In the genomic region with DNA sequence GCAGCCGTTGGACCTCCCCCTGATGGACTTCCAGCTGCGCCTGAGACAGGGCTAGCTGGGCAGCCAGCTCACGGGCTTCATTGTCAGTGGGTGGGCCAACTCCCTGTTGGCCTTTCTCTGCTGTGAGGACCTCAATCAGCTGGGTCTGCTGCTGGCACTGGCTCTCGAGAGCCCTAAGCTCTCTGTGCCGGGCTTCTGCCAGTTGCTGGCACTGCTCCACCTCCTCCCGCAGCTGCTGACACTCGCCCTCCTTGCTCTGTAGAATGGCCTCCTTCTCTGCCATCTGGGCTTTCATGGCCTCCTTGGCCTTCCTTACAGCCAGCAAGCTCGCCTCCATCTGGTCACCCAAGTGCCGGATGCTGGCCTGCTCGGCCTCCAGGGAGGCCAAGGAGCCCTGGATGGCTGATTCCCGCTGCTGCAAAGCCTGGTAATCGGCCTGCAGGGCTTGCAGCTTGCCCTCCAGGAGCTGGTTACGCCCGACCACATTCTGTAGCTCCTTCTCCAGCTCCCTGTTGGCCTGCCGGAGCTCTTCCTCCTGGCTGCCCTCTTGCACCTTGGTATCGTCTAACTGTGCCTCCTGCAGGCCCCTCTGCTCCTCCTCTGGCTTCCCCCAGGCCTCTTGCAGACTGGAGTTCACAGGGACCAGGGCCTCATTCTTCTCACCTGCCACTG, we compare ENCODE assay signal across 17 cellular contexts. TPM values are rescaled to one million over a fixed set of nuclear protein-coding genes. Genes with fewer than 3 reads are reported as not detected.
DNase-seq lines count a peak whose midpoint lies in the region; ATAC-seq and TF ChIP-seq lines count a peak whose summit lies in the region.
"Had no signal": no experiment of that assay in that cellular context is flagged by ENCODE, and none has a peak within 500 bp of the region (broad histone marks: within the 10 kb centered on the region; RNA-seq: fewer than 3 reads in every experiment).

No MANE protein-coding gene starts in this region.

- peaks cover 85% of the 10 kb centered on the region for H3K4me1 Mint-ChIP-seq in T-helper 1 cell treated with Interleukin-12 subunit alpha and Interleukin-12 subunit beta and Interleukin-4 antibody, amounts not matched to agents 30 μg/mL and 1 μg/mL, for 36 hours (ENCODE audit: low read depth)
- peaks cover 53% of the 10 kb centered on the region for H3K4me1 Mint-ChIP-seq in T-helper 17 cell
- H3K4me1 Mint-ChIP-seq: H9 had no signal

- in situ Hi-C loops in gastrocnemius medialis (cut with MboI; ENCODE audit: low sequenced_read_pairs in 4 of 4), result no loop called here

- H3K4me3 ChIP-seq in gastrocnemius medialis (no peak overlapping the region), foreskin fibroblast (ENCODE audit: low read depth in 1 of 2, low read length in 2 of 2) (no peak overlapping the region)

- peaks cover 31 to 63% of the 10 kb centered on the region in 2 donors for H3K4me1 ChIP-seq in gastrocnemius medialis

- no peaks in the 10 kb centered on the region for H3K27me3 ChIP-seq in gastrocnemius medialis

- H3K27me3 Mint-ChIP-seq in T-helper 1 cell treated with Interleukin-12 subunit alpha and Interleukin-12 subunit beta and Interleukin-4 antibody, amounts not matched to agents 30 μg/mL and 1 μg/mL, for 36 hours (ENCODE audit: low read depth), result no peaks in the 10 kb centered on the region
- no peaks in the 10 kb centered on the region for H3K27me3 Mint-ChIP-seq in T-helper 17 cell
- H3K27me3 Mint-ChIP-seq: stimulated activated naive B cell treated with anti-CD40 and anti-IgM and Interleukin-4, amounts not matched to agents 10 μg/mL and 1 μg/mL and 100 μg/mL, for 72 hours had no signal

- no peaks in the 10 kb centered on the region for H3K9me3 ChIP-seq in T-helper 17 cell (ENCODE audit: control insufficient read depth, low read length, poor library complexity, severe bottlenecking)
- no peaks in the 10 kb centered on the region for H3K9me3 ChIP-seq in gastrocnemius medialis
- H3K9me3 ChIP-seq: SK-N-SH had no signal

- H3K9me3 Mint-ChIP-seq in T-helper 1 cell treated with Interleukin-12 subunit alpha and Interleukin-12 subunit beta and Interleukin-4 antibody, amounts not matched to agents 30 μg/mL and 1 μg/mL, for 36 hours, result no peaks in the 10 kb centered on the region
- H3K9me3 Mint-ChIP-seq: H9; stimulated activated naive B cell treated with anti-CD40 and anti-IgM and Interleukin-4, amounts not matched to agents 10 μg/mL and 1 μg/mL and 100 μg/mL, for 72 hours had no signal

- intact Hi-C loops in left ventricle myocardium superior (cut with micrococcal nuclease) (no loop called here), gastrocnemius medialis (cut with DNase I; ENCODE audit: low total_unique reads) (no loop called here)

- ATAC-seq in T-helper 17 cell (no peak), left ventricle myocardium superior (peak; percentile 72), gastrocnemius medialis (no peak), HG03196 (IDR thresholded peaks at IDR 0.05; ENCODE audit: unreplicated experiment) (no peak)
- ATAC-seq: stimulated activated naive B cell treated with anti-CD40 and anti-IgM and Interleukin-4, amounts not matched to agents 10 μg/mL and 1 μg/mL and 100 μg/mL, for 72 hours had no signal

- peak overlapping the region; percentile 65 for H3K27ac Mint-ChIP-seq in T-helper 1 cell treated with Interleukin-12 subunit alpha and Interleukin-12 subunit beta and Interleukin-4 antibody, amounts not matched to agents 30 μg/mL and 1 μg/mL, for 36 hours
- peak overlapping the region; percentile 91 for H3K27ac Mint-ChIP-seq in T-helper 17 cell
- H3K27ac Mint-ChIP-seq: stimulated activated naive B cell treated with anti-CD40 and anti-IgM and Interleukin-4, amounts not matched to agents 10 μg/mL and 1 μg/mL and 100 μg/mL, for 72 hours had no signal

- TF ChIP-seq POLR2A in gastrocnemius medialis (IDR thresholded peaks at IDR 0.05), result no peak

- peaks cover 0 to 92% of the 10 kb centered on the region in 2 donors for H3K36me3 ChIP-seq in gastrocnemius medialis

- H3K36me3 Mint-ChIP-seq in T-helper 1 cell treated with Interleukin-12 subunit alpha and Interleukin-12 subunit beta and Interleukin-4 antibody, amounts not matched to agents 30 μg/mL and 1 μg/mL, for 36 hours (ENCODE audit: low read depth), result peaks cover 80% of the 10 kb centered on the region
- peaks cover 6% of the 10 kb centered on the region for H3K36me3 Mint-ChIP-seq in T-helper 17 cell (ENCODE audit: low read depth)

- TF ChIP-seq CTCF in gastrocnemius medialis (IDR thresholded peaks at IDR 0.05 in 4 of 5, conservative IDR thresholded peaks at IDR 0.05 in 1 of 5) (no peak), foreskin fibroblast (IDR thresholded peaks at IDR 0.05; ENCODE audit: low read depth, low read length) (no peak)

- H3K4me3 Mint-ChIP-seq in T-helper 1 cell treated with Interleukin-12 subunit alpha and Interleukin-12 subunit beta and Interleukin-4 antibody, amounts not matched to agents 30 μg/mL and 1 μg/mL, for 36 hours, result no peak overlapping the region
- H3K4me3 Mint-ChIP-seq in T-helper 17 cell, result peak overlapping the region; percentile 74
- H3K4me3 Mint-ChIP-seq: H9; stimulated activated naive B cell treated with anti-CD40 and anti-IgM and Interleukin-4, amounts not matched to agents 10 μg/mL and 1 μg/mL and 100 μg/mL, for 72 hours had no signal

- H3K27ac ChIP-seq in gastrocnemius medialis, result peak overlapping the region; percentile 57 to 100 (median 98)

- DNase-seq in T-helper 1 cell (no peak), T-helper 17 cell (no peak), left ventricle myocardium superior (peak; percentile 66), gastrocnemius medialis (no peak), foreskin fibroblast (no peak)
- no peak for DNase-seq in stimulated activated CD8-positive, alpha-beta memory T cell treated with anti-CD3 and anti-CD28 coated beads, Interleukin-4, amount 100 ng/mL, for 48 hours
- DNase-seq: activated T-cell treated with anti-CD3 and anti-CD28 coated beads, Interleukin-2, amount 50 U/mL, for 1 hour; effector CD8-positive, alpha-beta T cell; H9; retina; SK-N-SH; stimulated activated CD4-positive, alpha-beta T cell treated with anti-CD3 and anti-CD28 coated beads, Interleukin-4, amount 100 ng/mL, for 24 hours; stimulated activated naive B cell treated with anti-CD40 and anti-IgM and Interleukin-4, amounts not matched to agents 10 μg/mL and 1 μg/mL and 100 μg/mL, for 72 hours had no signal

RNA-seq across cellular contexts. Expression of gene CXCR6, which starts 23.8 kb away (rescaled TPM):
- total RNA-seq in T-helper 17 cell, result 1 to 10 TPM; 2.0 to 4.4 TPM
- total RNA-seq in left ventricle myocardium superior, result 0.59 TPM
- total RNA-seq in gastrocnemius medialis, result under 1 TPM in 2 of 4 donors, not detected in 2; 0.29 to 0.51 TPM
- total RNA-seq: A172, astrocyte, H9 had no signal

RNA-seq across cellular contexts. Expression of gene FYCO1, which starts 28.5 kb away (rescaled TPM):
- total RNA-seq in T-helper 17 cell (10 to 100 TPM; 27.3 to 32.6 TPM), left ventricle myocardium superior (146 TPM), gastrocnemius medialis (10 to 100 TPM; 47.4 to 99.8 (median 84.2) TPM)
